ENCODE assay signal across 1 cellular context in the genomic region with DNA sequence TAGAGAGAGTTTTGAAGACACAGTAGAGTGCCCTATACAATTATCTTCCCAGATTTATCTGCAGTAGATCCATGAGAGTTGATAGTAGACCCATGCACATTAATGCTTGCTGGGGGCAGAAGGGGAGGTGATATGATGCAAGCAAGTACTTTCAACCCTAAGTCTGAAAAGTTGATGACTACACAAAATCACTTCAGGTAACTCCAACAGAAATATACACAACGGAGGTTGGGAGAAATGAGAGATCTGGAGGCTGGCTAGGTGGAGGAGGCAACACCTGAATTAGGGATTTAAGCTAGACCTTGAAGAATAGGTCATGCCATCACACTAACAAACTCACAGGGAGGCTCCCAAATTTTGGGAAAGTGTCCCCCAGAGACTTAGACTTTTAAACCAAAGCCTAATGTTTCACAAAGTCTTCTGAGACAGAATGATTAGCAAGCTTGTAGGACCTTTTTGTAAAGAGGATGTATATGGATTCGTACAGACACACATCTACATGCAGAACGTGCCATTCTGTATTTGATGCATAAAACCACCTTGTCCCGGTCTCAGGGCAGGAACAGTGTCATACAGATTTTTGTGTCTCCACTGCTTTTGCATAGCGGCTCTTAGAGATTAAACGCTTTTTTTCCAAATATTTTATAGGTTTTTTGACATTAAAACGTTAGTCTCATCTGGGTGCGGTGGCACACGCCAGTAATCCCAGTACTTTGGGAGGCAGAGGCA.
TF ChIP-seq lines count a peak whose summit lies in the region.

No MANE protein-coding gene starts in this region.

TF ChIP-seq in A549, 52 proteins besides CTCF, POLR2A, EP300 and RAD21:
- TF ChIP-seq POLR2AphosphoS2 (conservative IDR thresholded peaks at IDR 0.05; ENCODE audit: low read length) (no peak), HES2 (IDR thresholded peaks at IDR 0.05) (no peak), CBX8 (IDR thresholded peaks at IDR 0.05) (no peak), MAFK (IDR thresholded peaks at IDR 0.05; ENCODE audit: partially characterized antibody) (peak; percentile 65), MYC (IDR thresholded peaks at IDR 0.05; ENCODE audit: borderline replicate concordance, low read length) (no peak)
TF ChIP-seq in A549: peak in this region for 1.
